ENCODE assay signal across 26 cellular contexts in genomic region chr16:88726408-88726749, GRCh38. TPM values are rescaled to one million over a fixed set of nuclear protein-coding genes. Genes with fewer than 3 reads are reported as not detected.
A peak's percentile ranks its signal among the peaks of the same experiment; 100 is the strongest.
DNase-seq lines count a peak whose midpoint lies in the region; ATAC-seq, FAIRE-seq and TF ChIP-seq lines count a peak whose summit lies in the region.
"Had no signal": no experiment of that assay in that cellular context is flagged by ENCODE, and none has a peak within 500 bp of the region (broad histone marks: within the 10 kb centered on the region; RNA-seq: fewer than 3 reads in every experiment).

No MANE protein-coding gene starts in this region.

- H3K4me1 ChIP-seq in heart left ventricle: peaks cover 0 to 5% (median 0%) of the 10 kb centered on the region in 12 donors
- H3K4me1 ChIP-seq in GM12878 (ENCODE audit: control insufficient read depth, insufficient read depth, low read length): no peaks in the 10 kb centered on the region
- no peaks in the 10 kb centered on the region for H3K4me1 ChIP-seq in transverse colon
- H3K4me1 ChIP-seq: HAP-1 had no signal

- H3K4me1 Mint-ChIP-seq in neural crest cell: no peaks in the 10 kb centered on the region
- H3K4me1 Mint-ChIP-seq: CD14-positive monocyte had no signal

- SMC1A ChIA-PET in GM12878 (lab: Charles Lee; ENCODE audit: uncharacterized antibody, unreplicated experiment): no interaction called here

- H3K4me3 Mint-ChIP-seq in neural crest cell: no peak overlapping the region
- H3K4me3 Mint-ChIP-seq: CD14-positive monocyte; CD4-positive, alpha-beta T cell; CD8-positive, alpha-beta memory T cell; HFFc6 had no signal

- 74 to 86% (median 83%) methylated on average over 9 to 17 of the region's 17 CpGs for WGBS in heart left ventricle, 4 donors
- 98% methylated on average over 10 of the region's 17 CpGs for WGBS in GM12878 (ENCODE audit: insufficient coverage, insufficient replicate concordance, low lambda C conversion rate, missing lambda C conversion rate)
- 91% methylated on average over 16 of the region's 17 CpGs; no CpG with 5 or more reads in 1 of the 2 donors for WGBS in transverse colon (ENCODE audit: low coverage in 1 of 2), 2 donors

- no peaks in the 10 kb centered on the region for H3K36me3 Mint-ChIP-seq in neural crest cell (ENCODE audit: low read depth)

- H3K27me3 ChIP-seq in heart left ventricle (no peaks in the 10 kb centered on the region), GM12878 (replicated peaks in 1 of 2; ENCODE audit: control insufficient read depth in 2 of 2, insufficient read depth in 2 of 2, low read length in 1 of 2) (no peaks in the 10 kb centered on the region), transverse colon (no peaks in the 10 kb centered on the region)
- H3K27me3 ChIP-seq: BE2C; BLaER1 treated with 17β-estradiol and CSF1 and Interleukin-3, amounts not matched to agents 10 nM and 100 nM had no signal

- FAIRE-seq in GM12878 (lab: Jason Lieb, UNC): no peak
- FAIRE-seq: A549, D721Med, GM12891, H54 had no signal

- CTCF ChIA-PET in GM12878 (lab: Yijun Ruan, JAX): no interaction called here

- no peaks in the 10 kb centered on the region for H4K20me1 ChIP-seq in GM12878 (ENCODE audit: control insufficient read depth, insufficient read depth)

- no peak for TF ChIP-seq RAD21 in GM12878 (IDR thresholded peaks at IDR 0.05; ENCODE audit: insufficient read depth, low read depth, low read length)

- no peak for TF ChIP-seq POLR2A in heart left ventricle (IDR thresholded peaks at IDR 0.05)
- TF ChIP-seq POLR2A in GM12878 (IDR thresholded peaks at IDR 0.05; ENCODE audit: low read depth, low read length): 0 out of 2 replicates have a peak, but pooled peaks have one; percentile 15
- no peak for TF ChIP-seq POLR2A in transverse colon (IDR thresholded peaks at IDR 0.05)

- no peak overlapping the region for H3K4me3 ChIP-seq in heart left ventricle
- H3K4me3 ChIP-seq in GM12878: no peak overlapping the region
- no peak overlapping the region for H3K4me3 ChIP-seq in transverse colon
- H3K4me3 ChIP-seq: A549; BLaER1 treated with 17β-estradiol and CSF1 and Interleukin-3, amounts not matched to agents 10 nM and 100 nM; HAP-1 had no signal

- peak overlapping the region; percentile 62 for H3K27ac Mint-ChIP-seq in neural crest cell (ENCODE audit: unreplicated experiment)
- H3K27ac Mint-ChIP-seq: CD4-positive, alpha-beta T cell; CD8-positive, alpha-beta memory T cell; HFFc6 had no signal

- H2AFZ ChIP-seq in GM12878 (ENCODE audit: control insufficient read depth, low read depth, low read length): no peak overlapping the region

- H3K4me2 ChIP-seq in GM12878 (ENCODE audit: control insufficient read depth, insufficient read depth): no peak overlapping the region
- H3K4me2 ChIP-seq: A549; BLaER1 treated with 17β-estradiol and CSF1 and Interleukin-3, amounts not matched to agents 10 nM and 100 nM had no signal

- H3K9ac ChIP-seq in GM12878 (ENCODE audit: control insufficient read depth, insufficient read depth, low read length): no peak overlapping the region

- POLR2A ChIA-PET in GM12878 (lab: Charles Lee): no interaction called here

- TF ChIP-seq EP300 in GM12878 (IDR thresholded peaks at IDR 0.05; ENCODE audit: borderline replicate concordance in 1 of 2, control insufficient read depth in 1 of 2, low read depth in 2 of 2, low read length in 2 of 2): no peak
- TF ChIP-seq EP300 in transverse colon (IDR thresholded peaks at IDR 0.05; ENCODE audit: low read depth): no peak

- peaks cover 0 to 81% (median 62%) of the 10 kb centered on the region in 9 donors for H3K36me3 ChIP-seq in heart left ventricle
- H3K36me3 ChIP-seq in GM12878 (ENCODE audit: control insufficient read depth in 2 of 2, insufficient read depth in 2 of 2, low read length in 1 of 2): peaks cover 3 to 54% of the 10 kb centered on the region in 2 experiments
- H3K36me3 ChIP-seq in transverse colon: peaks cover 0 to 63% (median 13%) of the 10 kb centered on the region in 4 donors

- no peaks in the 10 kb centered on the region for H3K9me3 Mint-ChIP-seq in neural crest cell
- H3K9me3 Mint-ChIP-seq: CD14-positive monocyte; CD4-positive, alpha-beta T cell; CD8-positive, alpha-beta memory T cell; HFFc6 had no signal

- H3K27ac ChIP-seq in heart left ventricle (no peak overlapping the region), GM12878 (ENCODE audit: control insufficient read depth, insufficient read depth) (no peak overlapping the region), transverse colon (no peak overlapping the region)
- H3K27ac ChIP-seq: A549; BLaER1 treated with 17β-estradiol and CSF1 and Interleukin-3, amounts not matched to agents 10 nM and 100 nM had no signal

- in situ Hi-C loops in GM12878 (cut with MboI) (no loop called here), transverse colon (cut with MboI; ENCODE audit: low pct_ligation_motif_present in 1 of 4, low pct_unique_long_range_greater_than_20kb in 1 of 4, low sequenced_read_pairs in 3 of 4) (loop anchor here in 1 of 4 donors (25.0 kb wide), 1 partner anchor 486 kb away; the partner anchor contains the start of genes SLC22A31 and ZNF778)

- no peaks in the 10 kb centered on the region for H3K27me3 Mint-ChIP-seq in neural crest cell (ENCODE audit: low read depth)
- H3K27me3 Mint-ChIP-seq: CD4-positive, alpha-beta T cell; CD8-positive, alpha-beta memory T cell had no signal

- ATAC-seq in Right ventricle myocardium inferior (no peak), heart left ventricle (no peak), GM12878 (no peak)

- H3K9me3 ChIP-seq in heart left ventricle: no peaks in the 10 kb centered on the region
- H3K9me3 ChIP-seq in GM12878 (replicated peaks; ENCODE audit: control insufficient read depth, insufficient read depth, low read length): no peaks in the 10 kb centered on the region
- H3K9me3 ChIP-seq in transverse colon: no peaks in the 10 kb centered on the region
- H3K9me3 ChIP-seq: A549; BLaER1 treated with 17β-estradiol and CSF1 and Interleukin-3, amounts not matched to agents 10 nM and 100 nM; HAP-1 had no signal

- intact Hi-C loops in Right ventricle myocardium inferior (cut with DNase I): no loop called here
- intact Hi-C loops in heart left ventricle (cut with DNase I): no loop called here
- intact Hi-C loops in GM12878 (cut with micrococcal nuclease; ENCODE audit: unreplicated experiment): no loop called here
- intact Hi-C loops in transverse colon (cut with DNase I; ENCODE audit: low total_unique reads): no loop called here

- no peak for TF ChIP-seq CTCF in heart left ventricle (IDR thresholded peaks at IDR 0.05)
- TF ChIP-seq CTCF in GM12878 (IDR thresholded peaks at IDR 0.05 in 2 of 3, conservative IDR thresholded peaks at IDR 0.05 in 1 of 3; ENCODE audit: control insufficient read depth in 2 of 3, extremely low read depth in 1 of 3, insufficient read depth in 1 of 3, low read depth in 3 of 3, low read length in 3 of 3): no peak
- TF ChIP-seq CTCF in neural crest cell (conservative IDR thresholded peaks at IDR 0.05): no peak
- TF ChIP-seq CTCF in transverse colon (IDR thresholded peaks at IDR 0.05): no peak

- RAD21 ChIA-PET in GM12878 (lab: Charles Lee; ENCODE audit: unreplicated experiment): no interaction called here

- DNase-seq in Right ventricle myocardium inferior (ENCODE audit: missing footprints) (peak; percentile 65), heart left ventricle (no peak), GM12878 (ENCODE audit: low read depth, low spot score) (no peak), neural crest cell (ENCODE audit: low read depth, low spot score) (no peak), transverse colon (no peak), NCI-H1436 treated with DMSO at 0.1 percent for 48 hours (lab: John Stamatoyannopoulos, UW) (no peak)
- no peak for DNase-seq in stimulated activated CD8-positive, alpha-beta memory T cell treated with anti-CD3 and anti-CD28 coated beads, Interleukin-4, amount 100 ng/mL, for 48 hours
- DNase-seq: 8988T; ACHN; AML-193; BE2C; CD4-positive, alpha-beta T cell; CD8-positive, alpha-beta memory T cell; DMS 273 treated with DMSO at 0.1 percent for 48 hours; DMS79; EL; GDM1; GOT3; HFFc6 had no signal

- no peaks in the 10 kb centered on the region for H3K79me2 ChIP-seq in GM12878 (ENCODE audit: control insufficient read depth, insufficient read depth, low read length)

- no TSS peak for BruUV-seq in GM12878 (replicated peaks; lab: Mats Ljungman, UMichigan)

RNA-seq across cellular contexts. Expression of gene CTU2, which starts 20.1 kb away (rescaled TPM):
- 13.1 TPM for total RNA-seq in Right ventricle myocardium inferior
- 10 to 100 TPM in 7 of 9 donors, 1 to 10 TPM in 2; 6.5 to 20.8 (median 12.3) TPM for total RNA-seq in heart left ventricle
- 10 to 100 TPM; 16.0 to 20.8 TPM for polyA plus RNA-seq in heart left ventricle
- 16.7 and 18.4 TPM in 2 replicates for total RNA-seq in GM12878 (2013; cell fraction: nucleolus; rRNA removed)
- 17.8 and 23.3 TPM in 2 replicates for total RNA-seq in GM12878 (2014; rRNA removed)
- total RNA-seq in GM12878 (2014; rRNA removed; fragmentation: Illumina TruSeq; extraction: Trizol): 11.0 and 12.2 TPM in 2 replicates
- 44.5 and 48.5 TPM in 2 replicates for total RNA-seq in GM12878 (2021)
- 12.3 TPM for polyA plus RNA-seq in GM12878 (2011; ENCODE audit: low read depth)
- 6.8 and 13.2 TPM in 2 replicates for polyA plus RNA-seq in GM12878 (2011; rRNA removed)
- polyA plus RNA-seq in GM12878 (2011; cell fraction: cytosol; rRNA removed): 20.3 and 30.6 TPM in 2 replicates
- polyA plus RNA-seq in GM12878 (2011; cell fraction: nucleus; rRNA removed): 47.9 and 63.5 TPM in 2 replicates
- 12.7 and 17.5 TPM in 2 replicates for polyA plus RNA-seq in GM12878 (2012)
- polyA plus RNA-seq in GM12878 (2014; fragmentation: Illumina TruSeq; extraction: Trizol): 1.5 and 5.6 TPM in 2 replicates
- polyA plus RNA-seq in GM12878 (2014; fragmentation: Nextera tagmentation; extraction: Ambion mirVana): 1 to 10 TPM in 1 of 2 experiments, under 1 TPM in 1; 0.32 to 4.0 TPM
- 31.2 and 38.9 TPM in 2 replicates for polyA plus RNA-seq in GM12878 (2014; rRNA removed)
- polyA plus RNA-seq in GM12878 (2016; fragmentation: Nextera tagmentation; extraction: Ambion mirVana): 10 to 100 TPM; 33.2 to 43.4 TPM
- 6.7 and 19.8 TPM in 2 replicates for polyA minus RNA-seq in GM12878 (2011; rRNA and poly(A)+ RNA removed)
- polyA minus RNA-seq in GM12878 (2011; cell fraction: cytosol; rRNA and poly(A)+ RNA removed): 14.7 and 16.6 TPM in 2 replicates
- 15.8 and 23.2 TPM in 2 replicates for polyA minus RNA-seq in GM12878 (2011; cell fraction: nucleus; rRNA and poly(A)+ RNA removed)
- 27.4 and 32.1 TPM in 2 replicates for total RNA-seq in neural crest cell
- 1 to 10 TPM in 3 of 4 donors, not detected in 1; 2.8 to 5.6 (median 4.2) TPM for total RNA-seq in transverse colon

RNA-seq across cellular contexts. Expression of gene RNF166, which starts 20.2 kb away (rescaled TPM):
- total RNA-seq in Right ventricle myocardium inferior (17.0 TPM), heart left ventricle (10 to 100 TPM in 8 of 9 donors, 1 to 10 TPM in 1; 9.3 to 28.5 (median 15.4) TPM), GM12878 (2014; rRNA removed) (23.3 and 26.4 TPM in 2 replicates), GM12878 (2014; rRNA removed; fragmentation: Illumina TruSeq; extraction: Trizol) (5.2 and 6.4 TPM in 2 replicates), GM12878 (2021) (24.5 and 29.8 TPM in 2 replicates), neural crest cell (30.7 and 31.3 TPM in 2 replicates), transverse colon (10 to 100 TPM; 10.3 to 15.3 (median 14.4) TPM)
- polyA plus RNA-seq in heart left ventricle (10 to 100 TPM; 14.7 to 21.8 TPM), GM12878 (2011; rRNA removed) (4.8 and 8.3 TPM in 2 replicates), GM12878 (2014; fragmentation: Illumina TruSeq; extraction: Trizol) (1.7 and 5.3 TPM in 2 replicates), GM12878 (2014; fragmentation: Nextera tagmentation; extraction: Ambion mirVana) (1 to 10 TPM in 1 of 2 experiments, under 1 TPM in 1; 0.48 to 1.3 TPM), GM12878 (2014; rRNA removed) (32.8 and 35.2 TPM in 2 replicates), GM12878 (2016; fragmentation: Nextera tagmentation; extraction: Ambion mirVana) (10 to 100 TPM; 15.8 to 16.5 TPM)
- 28.0 and 31.3 TPM in 2 replicates for total RNA-seq in GM12878 (2013; cell fraction: nucleolus; rRNA removed)
- 4.3 TPM for polyA plus RNA-seq in GM12878 (2011; ENCODE audit: low read depth)
- 10.1 and 17.1 TPM in 2 replicates for polyA plus RNA-seq in GM12878 (2011; cell fraction: cytosol; rRNA removed)
- polyA plus RNA-seq in GM12878 (2011; cell fraction: nucleus; rRNA removed): 112 and 135 TPM in 2 replicates
- 10.8 and 13.5 TPM in 2 replicates for polyA plus RNA-seq in GM12878 (2012)
- polyA minus RNA-seq in GM12878 (2011; rRNA and poly(A)+ RNA removed): 4.8 and 16.4 TPM in 2 replicates
- polyA minus RNA-seq in GM12878 (2011; cell fraction: cytosol; rRNA and poly(A)+ RNA removed): 9.6 and 9.8 TPM in 2 replicates
- 22.8 and 28.5 TPM in 2 replicates for polyA minus RNA-seq in GM12878 (2011; cell fraction: nucleus; rRNA and poly(A)+ RNA removed)

RNA-seq across cellular contexts. Expression of gene SNAI3, which starts 40.1 kb away (rescaled TPM):
- 2.9 TPM for total RNA-seq in Right ventricle myocardium inferior
- total RNA-seq in heart left ventricle: 1 to 10 TPM in 6 of 9 donors, under 1 TPM in 3; 0.76 to 9.5 (median 1.4) TPM
- 1 to 10 TPM; 1.7 to 4.4 TPM for polyA plus RNA-seq in heart left ventricle
- total RNA-seq in GM12878 (2013; cell fraction: nucleolus; rRNA removed): 2.4 and 3.1 TPM in 2 replicates
- 4.7 and 6.5 TPM in 2 replicates for total RNA-seq in GM12878 (2014; rRNA removed)
- 1.2 and 1.7 TPM in 2 replicates for total RNA-seq in GM12878 (2014; rRNA removed; fragmentation: Illumina TruSeq; extraction: Trizol)
- 5.7 and 7.4 TPM in 2 replicates for total RNA-seq in GM12878 (2021)
- 1.5 TPM for polyA plus RNA-seq in GM12878 (2011; ENCODE audit: low read depth)
- polyA plus RNA-seq in GM12878 (2011; rRNA removed): 0.53 and 1.5 TPM in 2 replicates
- polyA plus RNA-seq in GM12878 (2011; cell fraction: cytosol; rRNA removed): 2.0 and 3.2 TPM in 2 replicates
- polyA plus RNA-seq in GM12878 (2011; cell fraction: nucleus; rRNA removed): 4.2 TPM in 2 replicates
- 2.6 and 2.8 TPM in 2 replicates for polyA plus RNA-seq in GM12878 (2012)
- polyA plus RNA-seq in GM12878 (2014; fragmentation: Illumina TruSeq; extraction: Trizol): 0.10 and 1.4 TPM in 2 replicates
- under 1 TPM; 0.21 to 0.26 TPM for polyA plus RNA-seq in GM12878 (2014; fragmentation: Nextera tagmentation; extraction: Ambion mirVana)
- 4.3 and 6.6 TPM in 2 replicates for polyA plus RNA-seq in GM12878 (2014; rRNA removed)
- 1 to 10 TPM; 6.2 to 7.1 TPM for polyA plus RNA-seq in GM12878 (2016; fragmentation: Nextera tagmentation; extraction: Ambion mirVana)
- 1.1 and 2.2 TPM in 2 replicates for polyA minus RNA-seq in GM12878 (2011; rRNA and poly(A)+ RNA removed)
- polyA minus RNA-seq in GM12878 (2011; cell fraction: cytosol; rRNA and poly(A)+ RNA removed): 2.3 and 2.4 TPM in 2 replicates
- polyA minus RNA-seq in GM12878 (2011; cell fraction: nucleus; rRNA and poly(A)+ RNA removed): 0.97 and 2.1 TPM in 2 replicates
- not detected in 2 replicates for total RNA-seq in neural crest cell
- 1 to 10 TPM in 1 of 4 donors, under 1 TPM in 2, not detected in 1; 0.27 to 2.9 (median 0.75) TPM for total RNA-seq in transverse colon
- total RNA-seq: HFFc6 had no signal
- polyA plus RNA-seq: A549 had no signal

RNA-seq across cellular contexts. Expression of gene PIEZO1, which starts 58.6 kb away (rescaled TPM):
- total RNA-seq in Right ventricle myocardium inferior (18.1 TPM), heart left ventricle (10 to 100 TPM; 14.2 to 59.7 (median 19.7) TPM), GM12878 (2014; rRNA removed) (96.3 and 106 TPM in 2 replicates), GM12878 (2014; rRNA removed; fragmentation: Illumina TruSeq; extraction: Trizol) (21.8 and 30.6 TPM in 2 replicates), GM12878 (2021) (146 and 169 TPM in 2 replicates), neural crest cell (17.8 and 20.7 TPM in 2 replicates), transverse colon (100 to 1,000 TPM; 133 to 546 (median 179) TPM)
- polyA plus RNA-seq in heart left ventricle (10 to 100 TPM; 31.2 to 45.0 TPM), GM12878 (2011; rRNA removed) (15.2 and 28.0 TPM in 2 replicates), GM12878 (2014; fragmentation: Illumina TruSeq; extraction: Trizol) (17.0 and 39.9 TPM in 2 replicates), GM12878 (2014; fragmentation: Nextera tagmentation; extraction: Ambion mirVana) (1 to 10 TPM; 1.3 to 7.2 TPM), GM12878 (2014; rRNA removed) (116 and 167 TPM in 2 replicates), GM12878 (2016; fragmentation: Nextera tagmentation; extraction: Ambion mirVana) (10 to 100 TPM; 31.1 to 35.6 TPM)
- total RNA-seq in GM12878 (2013; cell fraction: nucleolus; rRNA removed): 218 and 234 TPM in 2 replicates
- polyA plus RNA-seq in GM12878 (2011; ENCODE audit: low read depth): 55.6 TPM
- polyA plus RNA-seq in GM12878 (2011; cell fraction: cytosol; rRNA removed): 47.6 and 77.5 TPM in 2 replicates
- polyA plus RNA-seq in GM12878 (2011; cell fraction: nucleus; rRNA removed): 493 and 679 TPM in 2 replicates
- polyA plus RNA-seq in GM12878 (2012): 77.9 and 106 TPM in 2 replicates
- polyA minus RNA-seq in GM12878 (2011; rRNA and poly(A)+ RNA removed): 39.4 and 60.9 TPM in 2 replicates
- polyA minus RNA-seq in GM12878 (2011; cell fraction: cytosol; rRNA and poly(A)+ RNA removed): 27.0 and 30.1 TPM in 2 replicates
- polyA minus RNA-seq in GM12878 (2011; cell fraction: nucleus; rRNA and poly(A)+ RNA removed): 81.4 and 144 TPM in 2 replicates
